Comparison of ENCODE assay signal across 8 cellular contexts in the genomic region with DNA sequence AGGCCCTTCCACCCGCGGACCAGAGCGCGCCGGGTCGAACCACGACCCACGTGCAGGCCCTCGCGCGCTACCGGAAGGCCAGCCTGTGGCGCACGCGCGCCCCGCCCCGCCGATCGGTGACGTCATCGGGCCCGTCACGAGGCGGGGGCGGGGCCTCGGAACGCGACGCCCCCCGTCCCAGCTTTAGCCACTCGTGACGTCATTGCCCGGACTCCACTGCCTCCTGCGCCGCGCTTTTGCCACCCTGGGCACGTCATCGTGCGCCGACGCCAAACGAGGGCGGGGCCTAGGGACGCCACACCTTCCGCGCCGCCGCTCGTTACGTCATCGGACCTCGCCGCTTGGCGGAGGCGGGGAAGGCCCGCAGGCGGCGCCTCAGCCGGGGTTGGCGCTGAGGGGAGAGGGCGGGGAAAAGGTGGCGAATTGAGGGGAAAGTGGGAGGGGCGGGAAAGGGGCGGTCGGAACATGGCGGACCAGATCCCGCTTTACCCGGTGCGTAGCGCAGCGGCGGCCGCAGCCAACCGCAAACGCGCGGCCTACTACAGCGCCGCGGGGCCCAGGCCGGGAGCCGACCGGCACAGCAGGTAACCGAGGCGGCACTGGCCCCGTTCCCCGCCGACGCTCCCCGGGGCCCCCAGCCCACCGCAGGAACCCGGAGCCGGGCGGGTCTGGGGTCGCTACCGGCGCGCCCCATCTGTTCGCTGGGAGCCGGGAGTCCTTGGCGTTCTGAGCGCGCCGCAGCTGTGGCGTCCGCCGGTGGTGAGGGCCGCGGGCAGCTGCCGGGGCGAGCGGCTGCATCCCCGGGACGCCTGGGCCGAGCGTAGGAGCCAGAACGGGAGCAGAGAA. TPM values are rescaled to one million over a fixed set of nuclear protein-coding genes. Genes with fewer than 3 reads are reported as not detected.
A peak's percentile ranks its signal among the peaks of the same experiment; 100 is the strongest.
DNase-seq lines count a peak whose midpoint lies in the region; ATAC-seq and TF ChIP-seq lines count a peak whose summit lies in the region.

A gene with protein sequence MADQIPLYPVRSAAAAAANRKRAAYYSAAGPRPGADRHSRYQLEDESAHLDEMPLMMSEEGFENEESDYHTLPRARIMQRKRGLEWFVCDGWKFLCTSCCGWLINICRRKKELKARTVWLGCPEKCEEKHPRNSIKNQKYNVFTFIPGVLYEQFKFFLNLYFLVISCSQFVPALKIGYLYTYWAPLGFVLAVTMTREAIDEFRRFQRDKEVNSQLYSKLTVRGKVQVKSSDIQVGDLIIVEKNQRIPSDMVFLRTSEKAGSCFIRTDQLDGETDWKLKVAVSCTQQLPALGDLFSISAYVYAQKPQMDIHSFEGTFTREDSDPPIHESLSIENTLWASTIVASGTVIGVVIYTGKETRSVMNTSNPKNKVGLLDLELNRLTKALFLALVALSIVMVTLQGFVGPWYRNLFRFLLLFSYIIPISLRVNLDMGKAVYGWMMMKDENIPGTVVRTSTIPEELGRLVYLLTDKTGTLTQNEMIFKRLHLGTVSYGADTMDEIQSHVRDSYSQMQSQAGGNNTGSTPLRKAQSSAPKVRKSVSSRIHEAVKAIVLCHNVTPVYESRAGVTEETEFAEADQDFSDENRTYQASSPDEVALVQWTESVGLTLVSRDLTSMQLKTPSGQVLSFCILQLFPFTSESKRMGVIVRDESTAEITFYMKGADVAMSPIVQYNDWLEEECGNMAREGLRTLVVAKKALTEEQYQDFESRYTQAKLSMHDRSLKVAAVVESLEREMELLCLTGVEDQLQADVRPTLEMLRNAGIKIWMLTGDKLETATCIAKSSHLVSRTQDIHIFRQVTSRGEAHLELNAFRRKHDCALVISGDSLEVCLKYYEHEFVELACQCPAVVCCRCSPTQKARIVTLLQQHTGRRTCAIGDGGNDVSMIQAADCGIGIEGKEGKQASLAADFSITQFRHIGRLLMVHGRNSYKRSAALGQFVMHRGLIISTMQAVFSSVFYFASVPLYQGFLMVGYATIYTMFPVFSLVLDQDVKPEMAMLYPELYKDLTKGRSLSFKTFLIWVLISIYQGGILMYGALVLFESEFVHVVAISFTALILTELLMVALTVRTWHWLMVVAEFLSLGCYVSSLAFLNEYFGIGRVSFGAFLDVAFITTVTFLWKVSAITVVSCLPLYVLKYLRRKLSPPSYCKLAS (plus strand): TSS at position 449 of the 846 bp plus-strand sequence. CDS start 17 bp downstream, at position 466.

- H3K27ac ChIP-seq in SJCRH30 (peak within 1 kb of the TSS; percentile 74), foreskin keratinocyte (peak within 1 kb of the TSS; percentile 72), subcutaneous abdominal adipose tissue (ENCODE audit: low read depth, low read length) (peak within 1 kb of the TSS; percentile 88)

- H3K36me3 ChIP-seq in H7 (replicated peaks; ENCODE audit: control insufficient read depth, insufficient read depth, low read length) (no peaks in the 10 kb centered on the region), SJCRH30 (no peaks in the 10 kb centered on the region), neuron (ENCODE audit: insufficient read depth, low read length) (peaks cover 3% of the 10 kb centered on the region), subcutaneous abdominal adipose tissue (ENCODE audit: control insufficient read depth in 5 of 5, insufficient read depth in 5 of 5, low read length in 5 of 5) (no peaks in the 10 kb centered on the region)

- TF ChIP-seq CTCF in foreskin keratinocyte (conservative IDR thresholded peaks at IDR 0.05) = peak; percentile 49

- H3K4me3 ChIP-seq in H7 (ENCODE audit: insufficient read depth, low read depth, low read length) (peak within 1 kb of the TSS; percentile 79), SJCRH30 (peak within 1 kb of the TSS; percentile 84), neuron (ENCODE audit: low read length) (peak within 1 kb of the TSS; percentile 96), subcutaneous abdominal adipose tissue (ENCODE audit: low read depth in 1 of 5, low read length in 5 of 5) (peak within 1 kb of the TSS; percentile 76 to 86 (median 83))

- H3K9me3 ChIP-seq in SJCRH30 (replicated peaks) = no peaks in the 10 kb centered on the region
- H3K9me3 ChIP-seq in neuron (ENCODE audit: low read length) = peaks cover 8% of the 10 kb centered on the region
- peaks cover 0 to 20% (median 3%) of the 10 kb centered on the region in 5 donors for H3K9me3 ChIP-seq in subcutaneous abdominal adipose tissue (ENCODE audit: control insufficient read depth in 5 of 5, low read length in 5 of 5)

- H3K4me1 ChIP-seq in SJCRH30 = no peaks in the 10 kb centered on the region
- H3K4me1 ChIP-seq in foreskin keratinocyte = peaks cover 9% of the 10 kb centered on the region
- peaks cover 5% of the 10 kb centered on the region for H3K4me1 ChIP-seq in neuron (ENCODE audit: insufficient read depth, low read length)
- peaks cover 0 to 28% (median 25%) of the 10 kb centered on the region in 5 donors for H3K4me1 ChIP-seq in subcutaneous abdominal adipose tissue (ENCODE audit: control insufficient read depth in 5 of 5, insufficient read depth in 5 of 5, low read length in 5 of 5)

- peak within 1 kb of the TSS; percentile 87 to 95 (median 92) for H3K9ac ChIP-seq in subcutaneous abdominal adipose tissue (ENCODE audit: low read length in 5 of 5)

- in situ Hi-C loops in G401 (cut with HindIII; ENCODE audit: low sequenced_read_pairs) = no loop called here

- H3K27me3 ChIP-seq in H7 (ENCODE audit: control insufficient read depth, insufficient read depth, low read length) (no peaks in the 10 kb centered on the region; the same call in 1 of the 2 replicates), SJCRH30 (no peaks in the 10 kb centered on the region), foreskin keratinocyte (no peaks in the 10 kb centered on the region), neuron (ENCODE audit: insufficient read depth, low read length) (no peaks in the 10 kb centered on the region), subcutaneous abdominal adipose tissue (ENCODE audit: control insufficient read depth in 5 of 5, insufficient read depth in 4 of 5, low read length in 5 of 5) (no peaks in the 10 kb centered on the region)

- H2AFZ ChIP-seq in neuron (ENCODE audit: low read depth, low read length) = peak within 1 kb of the TSS; percentile 83

- peak; percentile 94 for ATAC-seq in foreskin keratinocyte

- DNase-seq in G401 (ENCODE audit: low spot score) (peak; percentile 98), H7 (peak; percentile 98), M059J (ENCODE audit: low read depth) (peak; percentile 91), SJCRH30 (peak; percentile 89 to 90), foreskin keratinocyte (peak; percentile 89 to 93)
- DNase-seq in activated gamma-delta T cell treated with anti-CD3 and anti-CD28 coated beads, Interleukin-2, amount 50 U/mL, for 16 hours (ENCODE audit: low read depth) = peak; percentile 96

RNA-seq across cellular contexts. Expression of the gene that starts here (rescaled TPM):
- 16.3 and 24.4 TPM in 2 replicates for total RNA-seq in G401 (2014; rRNA removed; shearing (Covaris generic))
- total RNA-seq in H7 (2014; rRNA removed; shearing (Covaris generic)) = 8.0 and 10.1 TPM in 2 replicates
- 10.8 and 11.6 TPM in 2 replicates for total RNA-seq in M059J (2014; rRNA removed; shearing (Covaris generic))
- total RNA-seq in SJCRH30 (2014; rRNA removed; shearing (Covaris generic)) = 10.0 and 12.5 TPM in 2 replicates
- 9.4 and 11.8 TPM in 2 replicates for total RNA-seq in foreskin keratinocyte
- polyA plus RNA-seq in foreskin keratinocyte = 4.8 and 6.2 TPM in 2 replicates

Comparison
In these comparisons a context has a peak if more than half of its experiments do, and no peak if none do; other contexts are left out.
1. Peak in every context shown above with its lines: DNase-seq, ATAC-seq, H3K4me3 ChIP-seq and H3K27ac ChIP-seq.